8 cellular contexts compared by ENCODE assay signal in genomic region chrX:118497180-118497814, GRCh38. TPM values are rescaled to one million over a fixed set of nuclear protein-coding genes. Genes with fewer than 3 reads are reported as not detected.
A peak's percentile ranks its signal among the peaks of the same experiment; 100 is the strongest.
DNase-seq lines count a peak whose midpoint lies in the region; ATAC-seq, FAIRE-seq and TF ChIP-seq lines count a peak whose summit lies in the region.

No MANE protein-coding gene starts in this region.

- H3K4me1 ChIP-seq in right atrium auricular region (no peaks in the 10 kb centered on the region), keratinocyte (ENCODE audit: control insufficient read depth, extremely low read depth, insufficient read depth, low read length) (no peaks in the 10 kb centered on the region), vagina (no peaks in the 10 kb centered on the region)

- TF ChIP-seq CTCF in right atrium auricular region (IDR thresholded peaks at IDR 0.05) (no peak), keratinocyte (optimal IDR thresholded peaks at IDR 0.05 in 1 of 3, IDR thresholded peaks at IDR 0.05 in 1 of 3, conservative IDR thresholded peaks at IDR 0.05 in 1 of 3; ENCODE audit: extremely low read depth in 1 of 3, insufficient read depth in 2 of 3, low read length in 3 of 3) (no peak), vagina (IDR thresholded peaks at IDR 0.05) (no peak)

- intact Hi-C loops in Right ventricle myocardium superior (cut with DNase I) = no loop called here
- intact Hi-C loops in vagina (cut with DNase I) = loop anchor here (10.0 kb wide), 1 partner anchor 68 kb away; no protein-coding TSS in a partner anchor

- H3K27ac Mint-ChIP-seq in activated T-cell treated with anti-CD3 and anti-CD28 coated beads, Interleukin-2, amount 50 U/mL, for 72 hours = peak overlapping the region; percentile 94

- H3K9ac ChIP-seq in keratinocyte (ENCODE audit: control insufficient read depth, extremely low read depth, insufficient read depth, low read length) = no peak overlapping the region

- TF ChIP-seq POLR2A in vagina (IDR thresholded peaks at IDR 0.05) = no peak

- ATAC-seq in Right ventricle myocardium superior (ENCODE audit: poor library complexity) = no peak
- no peak for ATAC-seq in activated T-cell treated with anti-CD3 and anti-CD28 coated beads, Interleukin-2, amount 50 U/mL, for 72 hours (replicated peaks in 1 of 2)
- ATAC-seq in HG03280 (IDR thresholded peaks at IDR 0.05; ENCODE audit: unreplicated experiment) = no peak

- no peaks in the 10 kb centered on the region for H3K79me2 ChIP-seq in keratinocyte (ENCODE audit: control insufficient read depth, insufficient read depth, low read length)

- H3K27me3 Mint-ChIP-seq in activated T-cell treated with anti-CD3 and anti-CD28 coated beads, Interleukin-2, amount 50 U/mL, for 72 hours (ENCODE audit: low read depth) = peaks cover 7% of the 10 kb centered on the region

- H3K4me3 Mint-ChIP-seq in activated T-cell treated with anti-CD3 and anti-CD28 coated beads, Interleukin-2, amount 50 U/mL, for 72 hours = peak overlapping the region; percentile 95 to 98

- H3K4me2 ChIP-seq in keratinocyte (ENCODE audit: control insufficient read depth, extremely low read depth, insufficient read depth, low read depth, low read length) = peak overlapping the region; percentile 71

- H3K4me1 Mint-ChIP-seq in activated T-cell treated with anti-CD3 and anti-CD28 coated beads, Interleukin-2, amount 50 U/mL, for 72 hours (ENCODE audit: low read depth) = peaks cover 27% of the 10 kb centered on the region

- H3K4me3 ChIP-seq in right atrium auricular region (peak overlapping the region; percentile 56 to 63), keratinocyte (ENCODE audit: control insufficient read depth in 2 of 3, extremely low read depth in 1 of 3, insufficient read depth in 2 of 3, low read depth in 1 of 3, low read length in 3 of 3) (no peak overlapping the region), vagina (peak overlapping the region; percentile 66 to 78)

- H3K9me3 ChIP-seq in right atrium auricular region (no peaks in the 10 kb centered on the region), keratinocyte (ENCODE audit: control insufficient read depth, low read depth, low read length) (no peaks in the 10 kb centered on the region), vagina (no peaks in the 10 kb centered on the region)

- H3K36me3 ChIP-seq in right atrium auricular region (no peaks in the 10 kb centered on the region), keratinocyte (ENCODE audit: control insufficient read depth in 2 of 2, extremely low read depth in 1 of 2, insufficient read depth in 2 of 2, low read length in 2 of 2) (no peaks in the 10 kb centered on the region), vagina (no peaks in the 10 kb centered on the region)

- H3K36me3 Mint-ChIP-seq in activated T-cell treated with anti-CD3 and anti-CD28 coated beads, Interleukin-2, amount 50 U/mL, for 72 hours (ENCODE audit: insufficient read depth in 2 of 2) = peaks cover 2% of the 10 kb centered on the region in 2 donors

- dilution Hi-C loops in keratinocyte (cut with MboI; ENCODE audit: extremely low pct_ligation_motif_present, low sequenced_read_pairs) = no loop called here

- no peak overlapping the region for H2AFZ ChIP-seq in keratinocyte (ENCODE audit: control insufficient read depth, low read length)

- H3K27ac ChIP-seq in right atrium auricular region (peak overlapping the region; percentile 73 to 82), keratinocyte (ENCODE audit: control insufficient read depth, insufficient read depth, low read length) (no peak overlapping the region), vagina (peak overlapping the region; percentile 89)

- no peaks in the 10 kb centered on the region for H4K20me1 ChIP-seq in keratinocyte (ENCODE audit: control insufficient read depth, extremely low read depth, insufficient read depth, low read length)

- no peaks in the 10 kb centered on the region for H3K9me3 Mint-ChIP-seq in activated T-cell treated with anti-CD3 and anti-CD28 coated beads, Interleukin-2, amount 50 U/mL, for 72 hours

- DNase-seq in right atrium auricular region (ENCODE audit: low spot score) (no peak), Right ventricle myocardium superior (no peak), keratinocyte (ENCODE audit: low read depth, low spot score) (no peak), vagina (ENCODE audit: extremely low spot score in 2 of 2) (no peak), SHP77 treated with DMSO at 0.1 percent for 48 hours (lab: John Stamatoyannopoulos, UW) (no peak), SK-N-DZ (ENCODE audit: low spot score) (no peak)
- DNase-seq in activated T-cell treated with anti-CD3 and anti-CD28 coated beads, Interleukin-2, amount 50 U/mL, for 72 hours = peak; percentile 8 to 18

- no peak for FAIRE-seq in keratinocyte (lab: Jason Lieb, UNC)

- H3K27me3 ChIP-seq in right atrium auricular region (no peaks in the 10 kb centered on the region), keratinocyte (ENCODE audit: control insufficient read depth, extremely low read depth, insufficient read depth, low read length) (no peaks in the 10 kb centered on the region), vagina (no peaks in the 10 kb centered on the region)

- no peaks in the 10 kb centered on the region for H3K9me1 ChIP-seq in keratinocyte (ENCODE audit: control insufficient read depth, extremely low read depth, insufficient read depth, low read length)

RNA-seq across cellular contexts. Expression of gene DOCK11, which starts 1.7 kb away (rescaled TPM):
- total RNA-seq in right atrium auricular region (1 to 10 TPM; 5.2 to 7.9 TPM), Right ventricle myocardium superior (4.2 TPM), vagina (20.6 TPM)
- 10 to 100 TPM; 65.2 to 71.0 TPM for total RNA-seq in activated T-cell treated with anti-CD3 and anti-CD28 coated beads, Interleukin-2, amount 50 U/mL, for 72 hours
- 2.8 to 4.6 TPM (median 3.0 TPM) in 3 replicates for polyA plus RNA-seq in keratinocyte
- polyA plus RNA-seq in keratinocyte (2011; ENCODE audit: low read depth) = 0.80 TPM
- 1.8 and 2.8 TPM in 2 replicates for polyA plus RNA-seq in keratinocyte (2011; cell fraction: cytosol; rRNA removed)
- polyA plus RNA-seq in keratinocyte (2011; cell fraction: nucleus; rRNA removed) = 4.5 TPM in 2 replicates
- polyA plus RNA-seq in keratinocyte (2012; ENCODE audit: low replicate concordance) = 1.5 and 2.9 TPM in 2 replicates
- polyA minus RNA-seq in keratinocyte = 1.1 to 9.7 TPM (median 3.5 TPM) in 3 replicates
- 1.5 TPM for polyA minus RNA-seq in keratinocyte (2011; cell fraction: cytosol; rRNA and poly(A)+ RNA removed)
- 2.8 and 6.3 TPM in 2 replicates for polyA minus RNA-seq in keratinocyte (2011; cell fraction: nucleus; rRNA and poly(A)+ RNA removed)
- 15.1 and 19.0 TPM in 2 replicates for polyA plus RNA-seq in SK-N-DZ (2014; cell fraction: cytosol; rRNA removed)
- 11.7 and 20.2 TPM in 2 replicates for polyA plus RNA-seq in SK-N-DZ (2014; cell fraction: nucleus; rRNA removed)

Comparison
In these comparisons a context has a peak if more than half of its experiments do, and no peak if none do; other contexts are left out.
1. DNase-seq: peak in activated T-cell treated with anti-CD3 and anti-CD28 coated beads, Interleukin-2, amount 50 U/mL, for 72 hours (2 of 2); none in right atrium auricular region (single experiment), Right ventricle myocardium superior (single experiment), keratinocyte (single experiment), vagina (0 of 2), SHP77 treated with DMSO at 0.1 percent for 48 hours (single experiment) and SK-N-DZ (single experiment).
2. H3K4me3 ChIP-seq: peak in right atrium auricular region (2 of 2) and vagina (2 of 2); none in keratinocyte (0 of 3).